ENCODE assay signal across 5 cellular contexts in genomic region chr11:2346014-2346413, GRCh38. TPM values are rescaled to one million over a fixed set of nuclear protein-coding genes. Genes with fewer than 3 reads are reported as not detected.
"Had no signal": no experiment of that assay in that cellular context is flagged by ENCODE, and none has a peak within 500 bp of the region (broad histone marks: within the 10 kb centered on the region; RNA-seq: fewer than 3 reads in every experiment).

No MANE protein-coding gene starts in this region.

- H3K4me3 ChIP-seq: GM23338 had no signal

- ATAC-seq: GM23338 had no signal

- DNase-seq: H9, HCEC 1CT, IMR-90 had no signal

RNA-seq across cellular contexts. Expression of gene TSPAN32, which starts 44.2 kb away (rescaled TPM):
- total RNA-seq: GM23338, H1, H9, IMR-90 had no signal
- polyA plus RNA-seq: GM23338, H1 had no signal

RNA-seq across cellular contexts. Expression of gene C11orf21, which starts 44.3 kb away (rescaled TPM):
- total RNA-seq: GM23338, H1, H9, IMR-90 had no signal
- polyA plus RNA-seq: GM23338, H1, IMR-90 had no signal
